In the genomic region with DNA sequence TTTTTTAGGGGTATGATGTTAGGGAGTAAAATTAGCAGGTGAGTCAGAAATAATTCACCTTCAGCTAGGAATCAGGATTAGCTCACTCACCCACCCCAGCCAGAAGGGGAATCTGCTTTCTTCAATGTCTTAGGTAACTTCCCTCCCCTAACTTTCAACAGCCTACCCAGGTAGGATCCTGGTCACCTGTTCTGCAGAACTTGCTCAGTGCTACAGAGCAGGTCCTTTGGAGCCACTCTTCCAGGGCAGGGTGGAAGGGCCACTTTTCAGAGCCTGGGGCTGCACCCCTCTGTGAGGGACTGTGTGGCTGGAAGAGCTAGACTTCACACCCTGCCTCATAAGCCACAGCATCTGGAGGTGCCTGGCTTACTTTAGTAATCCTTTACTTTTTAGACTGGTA, we compare ENCODE assay signal across 1 cellular context.
TF ChIP-seq lines count a peak whose summit lies in the region.

No MANE protein-coding gene starts in this region.

TF ChIP-seq in IMR-90, 13 proteins besides CTCF, POLR2A, EP300 and RAD21 (continued from another document):
- TF ChIP-seq CEBPB (IDR thresholded peaks at IDR 0.05; ENCODE audit: low read depth, low read length): no peak
- TF ChIP-seq RCOR1 (IDR thresholded peaks at IDR 0.05; ENCODE audit: insufficient replicate concordance, low read length): no peak
- no peak for TF ChIP-seq BHLHE40 (IDR thresholded peaks at IDR 0.05; ENCODE audit: low read depth, low read length)
- TF ChIP-seq MAZ (IDR thresholded peaks at IDR 0.05; ENCODE audit: borderline replicate concordance, low read depth, low read length): no peak
- TF ChIP-seq MXI1 (IDR thresholded peaks at IDR 0.05; ENCODE audit: borderline replicate concordance, low read depth, low read length): no peak
- no peak for TF ChIP-seq FOS (IDR thresholded peaks at IDR 0.05; ENCODE audit: low read depth, low read length)
